Comparison of ENCODE assay signal across 8 cellular contexts in the genomic region with DNA sequence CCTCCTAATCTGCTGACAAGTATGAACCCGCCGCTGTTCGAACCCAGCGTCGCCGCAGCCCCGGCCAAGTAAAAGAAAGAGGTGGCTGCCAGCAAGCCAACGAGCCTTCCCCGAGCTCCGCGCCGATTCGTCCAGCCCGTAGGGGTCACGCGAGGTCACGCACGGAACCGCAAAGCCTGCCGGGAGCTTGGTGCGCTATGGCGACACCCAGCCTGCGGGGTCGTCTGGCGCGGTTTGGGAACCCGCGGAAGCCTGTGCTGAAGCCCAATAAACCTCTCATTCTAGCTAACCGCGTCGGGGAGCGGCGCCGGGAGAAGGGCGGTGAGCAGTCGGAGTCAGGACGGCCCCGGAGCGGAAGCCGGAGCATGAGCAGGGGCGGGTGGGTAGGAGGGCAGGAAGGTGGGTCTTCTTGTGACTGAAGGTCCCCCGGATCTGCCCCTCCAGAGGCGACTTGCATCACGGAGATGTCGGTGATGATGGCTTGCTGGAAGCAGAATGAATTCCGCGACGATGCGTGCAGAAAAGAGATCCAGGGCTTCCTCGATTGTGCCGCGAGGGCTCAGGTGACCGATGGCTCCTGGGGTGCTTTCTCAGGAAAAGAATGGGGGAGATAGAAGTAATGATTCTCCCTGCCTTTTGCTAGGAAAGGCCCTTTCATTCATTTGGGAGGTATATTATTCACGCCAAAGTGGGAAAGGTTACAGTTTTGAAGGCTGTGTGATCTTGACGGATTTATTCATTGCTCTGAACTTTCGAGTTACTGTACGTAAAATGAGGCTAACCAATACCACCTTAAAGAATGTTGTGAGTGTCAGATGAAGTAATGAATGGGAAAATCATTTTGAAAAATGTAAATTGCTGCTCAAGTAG. TPM values are rescaled to one million over a fixed set of nuclear protein-coding genes. Genes with fewer than 3 reads are reported as not detected.
DNase-seq lines count a peak whose midpoint lies in the region; ATAC-seq and TF ChIP-seq lines count a peak whose summit lies in the region.

TSS of gene CHCHD1 (plus strand) at position 170 of the 870 bp plus-strand sequence. CDS start at position 198, 28 bp downstream.

- H3K27me3 ChIP-seq in GM23248 (replicated peaks; ENCODE audit: insufficient read depth) (no peaks in the 10 kb centered on the region), gastroesophageal sphincter (no peaks in the 10 kb centered on the region)

- peak; percentile 57 to 61 for TF ChIP-seq POLR2A in gastroesophageal sphincter (IDR thresholded peaks at IDR 0.05)

- no peaks in the 10 kb centered on the region for H3K9me3 ChIP-seq in GM23248 (ENCODE audit: low read depth)
- no peaks in the 10 kb centered on the region for H3K9me3 ChIP-seq in gastroesophageal sphincter

- H3K36me3 ChIP-seq in GM23248 (ENCODE audit: low read depth) (peaks cover 12% of the 10 kb centered on the region), gastroesophageal sphincter (peaks cover 0 to 29% of the 10 kb centered on the region in 2 donors)

- no peaks in the 10 kb centered on the region for H3K9me2 ChIP-seq in GM23248 (ENCODE audit: insufficient read depth)

- peak within 1 kb of the TSS; percentile 87 for H3K9ac ChIP-seq in GM23248

- H3K79me2 ChIP-seq in GM23248 (ENCODE audit: insufficient read depth), result peaks cover 93% of the 10 kb centered on the region

- DNase-seq in DMS79 (lab: John Stamatoyannopoulos, UW) (peak; percentile 28), GM23248 (peak; percentile 95), M059J (ENCODE audit: low read depth) (peak; percentile 82), SK-N-DZ (ENCODE audit: low spot score) (peak; percentile 85), non-pigmented ciliary epithelial cell (ENCODE audit: low read depth) (peak; percentile 60), substantia nigra (lab: John Stamatoyannopoulos, UW) (peak; percentile 55 to 94 (median 84))
- DNase-seq in activated naive CD4-positive, alpha-beta T cell treated with anti-CD3 and anti-CD28 coated beads for 36 hours, result peak; percentile 97

- no peak for TF ChIP-seq EP300 in gastroesophageal sphincter (IDR thresholded peaks at IDR 0.05)

- no peaks in the 10 kb centered on the region; the same call in 1 of the 2 replicates for H4K20me1 ChIP-seq in GM23248 (ENCODE audit: insufficient read depth)

- peak; percentile 75 for ATAC-seq in gastroesophageal sphincter

- H3K4me3 Mint-ChIP-seq in activated naive CD4-positive, alpha-beta T cell treated with anti-CD3 and anti-CD28 coated beads for 36 hours, result peak within 1 kb of the TSS; percentile 98

- H3K27ac ChIP-seq in GM23248, result peak within 1 kb of the TSS; percentile 72
- H3K27ac ChIP-seq in gastroesophageal sphincter, result peak within 1 kb of the TSS; percentile 78 to 96 (median 92)
- peak within 1 kb of the TSS; percentile 89 for H3K27ac ChIP-seq in substantia nigra (ENCODE audit: low read depth, low read length, poor library complexity, severe bottlenecking)

- in situ Hi-C loops in GM23248 (cut with MboI), result no loop called here

- 0 to 2% methylated on average over 44 to 57 of the region's 57 CpGs for WGBS in GM23248 (ENCODE audit: low coverage in 1 of 2, low lambda C conversion rate in 2 of 2, missing lambda C conversion rate in 2 of 2), 2 experiments
- WGBS in gastroesophageal sphincter (ENCODE audit: low coverage in 1 of 2), 2 donors, result 2% methylated on average over 12 to 16 of the region's 57 CpGs

- peak within 1 kb of the TSS; percentile 83 for H3K4me3 ChIP-seq in GM23248
- peak within 1 kb of the TSS; percentile 66 to 69 for H3K4me3 ChIP-seq in gastroesophageal sphincter

- peak within 1 kb of the TSS; percentile 98 for H3K27ac Mint-ChIP-seq in activated naive CD4-positive, alpha-beta T cell treated with anti-CD3 and anti-CD28 coated beads for 36 hours

- peaks cover 8% of the 10 kb centered on the region for H3K36me3 Mint-ChIP-seq in activated naive CD4-positive, alpha-beta T cell treated with anti-CD3 and anti-CD28 coated beads for 36 hours (ENCODE audit: low read depth)

- H2AFZ ChIP-seq in GM23248, result peak within 1 kb of the TSS; percentile 86

- H3K9me3 Mint-ChIP-seq in activated naive CD4-positive, alpha-beta T cell treated with anti-CD3 and anti-CD28 coated beads for 36 hours, result no peaks in the 10 kb centered on the region

- CTCF ChIA-PET in activated naive CD4-positive, alpha-beta T cell treated with anti-CD3 and anti-CD28 coated beads for 36 hours (lab: Charles Lee), result interaction anchor here (0.7 to 4.2 kb wide), 5 partner anchors 10 to 147 kb away, joined by 4 to 17 read pairs (median 4); a partner anchor contains a TSS

- peaks cover 38% of the 10 kb centered on the region for H3F3A ChIP-seq in GM23248 (ENCODE audit: insufficient read depth)

- peak in 1 of 4 experiments; percentile 15 for TF ChIP-seq CTCF in gastroesophageal sphincter (IDR thresholded peaks at IDR 0.05)

- H3K27me3 Mint-ChIP-seq in activated naive CD4-positive, alpha-beta T cell treated with anti-CD3 and anti-CD28 coated beads for 36 hours (ENCODE audit: low read depth), result no peaks in the 10 kb centered on the region

- intact Hi-C loops in activated naive CD4-positive, alpha-beta T cell treated with anti-CD3 and anti-CD28 coated beads for 36 hours (cut with micrococcal nuclease), result loop anchor here (2.0 kb wide), 1 partner anchor 535 kb away; the partner anchor contains the start of gene DNAJC9

- H3K4me1 ChIP-seq in GM23248 (ENCODE audit: insufficient read depth), result peaks cover 24% of the 10 kb centered on the region
- H3K4me1 ChIP-seq in gastroesophageal sphincter, result peaks cover 0 to 66% (median 27%) of the 10 kb centered on the region in 3 donors

- peaks cover 50% of the 10 kb centered on the region for H3K4me1 Mint-ChIP-seq in activated naive CD4-positive, alpha-beta T cell treated with anti-CD3 and anti-CD28 coated beads for 36 hours (ENCODE audit: low read depth)

- peak within 1 kb of the TSS; percentile 99 for H3K4me2 ChIP-seq in GM23248 (ENCODE audit: unreplicated experiment)

RNA-seq across cellular contexts. Expression of gene CHCHD1, which starts in this region (rescaled TPM):
- total RNA-seq in GM23248 (2014; rRNA removed; shearing (Covaris generic)), result 23.1 and 26.9 TPM in 2 replicates
- 66.3 and 73.0 TPM in 2 replicates for polyA plus RNA-seq in GM23248 (2016; fragmentation: Nextera tagmentation; extraction: Ambion mirVana)
- total RNA-seq in M059J (2014; rRNA removed; shearing (Covaris generic)), result 62.3 and 79.6 TPM in 2 replicates
- 84.2 and 89.9 TPM in 2 replicates for polyA plus RNA-seq in SK-N-DZ (2014; cell fraction: cytosol; rRNA removed)
- polyA plus RNA-seq in SK-N-DZ (2014; cell fraction: nucleus; rRNA removed), result 63.6 and 77.6 TPM in 2 replicates
- total RNA-seq in activated naive CD4-positive, alpha-beta T cell treated with anti-CD3 and anti-CD28 coated beads for 36 hours, result 10 to 100 TPM; 27.4 to 28.8 TPM
- total RNA-seq in gastroesophageal sphincter, result 10 to 100 TPM; 19.9 to 29.5 (median 21.4) TPM

Comparison
In these comparisons a context has a peak if more than half of its experiments do, and no peak if none do; other contexts are left out.
1. Peak in every context shown above with its lines: DNase-seq, ATAC-seq, H3K4me3 ChIP-seq and H3K27ac ChIP-seq.
2. DNase-seq: peak in every context shown above with its lines; median percentile 97 in activated naive CD4-positive, alpha-beta T cell treated with anti-CD3 and anti-CD28 coated beads for 36 hours; 95 in GM23248; 85 in SK-N-DZ; 84 in substantia nigra; 82 in M059J; 60 in non-pigmented ciliary epithelial cell; 28 in DMS79.